ENCODE assay signal across 29 cellular contexts in genomic region chr18:40690062-40690461, GRCh38.
DNase-seq lines count a peak whose midpoint lies in the region; ATAC-seq, FAIRE-seq and TF ChIP-seq lines count a peak whose summit lies in the region.
"Had no signal": no experiment of that assay in that cellular context is flagged by ENCODE, and none has a peak within 500 bp of the region (broad histone marks: within the 10 kb centered on the region; RNA-seq: fewer than 3 reads in every experiment).

No MANE protein-coding gene starts in this region.

- TF ChIP-seq EP300 in SK-N-SH (IDR thresholded peaks at IDR 0.05; ENCODE audit: borderline replicate concordance in 1 of 2, low read depth in 1 of 2, low read length in 1 of 2): no peak

- POLR2A ChIA-PET in SK-N-SH (lab: Yijun Ruan, JAX): no interaction called here

- no peak overlapping the region for H3K4me3 Mint-ChIP-seq in nephron progenitor cell
- H3K4me3 Mint-ChIP-seq: CD14-positive monocyte; CD4-positive, alpha-beta memory T cell; CD4-positive, CD25-positive, alpha-beta regulatory T cell; CD8-positive, alpha-beta memory T cell had no signal

- no peaks in the 10 kb centered on the region for H3F3A ChIP-seq in SK-N-SH (replicated peaks; ENCODE audit: insufficient read depth)

- ATAC-seq in SK-N-SH treated with all-trans-retinoic acid at 6 μM for 48 hours (peak; percentile 77), GM19324 (IDR thresholded peaks at IDR 0.05; ENCODE audit: low FRiP score, unreplicated experiment) (no peak)
- ATAC-seq: GM12878 had no signal

- H3K4me3 ChIP-seq in SK-N-SH (ENCODE audit: low read depth in 2 of 2, low read length in 1 of 2): no peak overlapping the region
- H3K4me3 ChIP-seq in bronchial epithelial cell (ENCODE audit: low read depth, low read length): no peak overlapping the region
- H3K4me3 ChIP-seq in coronary artery: no peak overlapping the region
- H3K4me3 ChIP-seq: BLaER1, GM12878 had no signal

- H3K9ac ChIP-seq in SK-N-SH: no peak overlapping the region
- H3K9ac ChIP-seq: BLaER1 had no signal

- 38% methylated on average over 2 of the region's 2 CpGs for WGBS in SK-N-SH (ENCODE audit: low lambda C conversion rate)

- no peaks in the 10 kb centered on the region for H3K9me2 ChIP-seq in SK-N-SH

- H3K9me3 ChIP-seq in SK-N-SH: no peaks in the 10 kb centered on the region
- H3K9me3 ChIP-seq: BE2C, BLaER1 had no signal

- no peak for TF ChIP-seq RAD21 in SK-N-SH (IDR thresholded peaks at IDR 0.05; ENCODE audit: low read length)

- H3K36me3 Mint-ChIP-seq in nephron progenitor cell (ENCODE audit: low read depth): peaks cover 5% of the 10 kb centered on the region
- H3K36me3 Mint-ChIP-seq: CD14-positive monocyte; CD4-positive, alpha-beta memory T cell; CD4-positive, CD25-positive, alpha-beta regulatory T cell; CD8-positive, alpha-beta memory T cell had no signal

- CTCF ChIA-PET in SK-N-SH (lab: Yijun Ruan, JAX): no interaction called here

- H3K27me3 ChIP-seq in SK-N-SH (ENCODE audit: insufficient read depth) (no peaks in the 10 kb centered on the region), bronchial epithelial cell (ENCODE audit: control insufficient read depth, insufficient read depth, low read length) (no peaks in the 10 kb centered on the region)
- H3K27me3 ChIP-seq: BE2C, BLaER1 had no signal

- H3K4me1 Mint-ChIP-seq in nephron progenitor cell: peaks cover 38% of the 10 kb centered on the region
- H3K4me1 Mint-ChIP-seq: CD14-positive monocyte; CD4-positive, alpha-beta memory T cell; CD4-positive, CD25-positive, alpha-beta regulatory T cell; CD8-positive, alpha-beta memory T cell had no signal

- no peaks in the 10 kb centered on the region for H3K79me2 ChIP-seq in SK-N-SH (ENCODE audit: insufficient read depth)

- FAIRE-seq in bronchial epithelial cell (lab: Jason Lieb, UNC): no peak
- FAIRE-seq: A204.1, GM12878, GM12892, GM18507 had no signal

- DNase-seq in SK-N-SH (no peak), A172 (ENCODE audit: low spot score) (peak; percentile 19), bronchial epithelial cell (ENCODE audit: low read depth) (peak; percentile 10), nephron progenitor cell (no peak), NCI-H146 treated with DMSO at 0.1 percent for 48 hours (lab: John Stamatoyannopoulos, UW; ENCODE audit: unreplicated experiment) (no peak), coronary artery (ENCODE audit: low spot score) (no peak)
- DNase-seq: ACHN; BE2C; C1 segment of cervical spinal cord; CD4-positive, alpha-beta memory T cell; CD4-positive, CD25-positive, alpha-beta regulatory T cell; CD8-positive, alpha-beta memory T cell; COR-L47; DMS 273 treated with DMSO at 0.1 percent for 48 hours; DMS153; DMS53; DMS79; DND-41; EL; GDM1 had no signal

- H3K9me3 Mint-ChIP-seq in nephron progenitor cell: peaks cover 13% of the 10 kb centered on the region

- no peaks in the 10 kb centered on the region for H3K36me3 ChIP-seq in SK-N-SH (replicated peaks in 1 of 2; ENCODE audit: control insufficient read depth in 1 of 2, insufficient read depth in 2 of 2, low read length in 1 of 2)
- H3K36me3 ChIP-seq in bronchial epithelial cell (ENCODE audit: control insufficient read depth, insufficient read depth, low read length): no peaks in the 10 kb centered on the region
- H3K36me3 ChIP-seq: BE2C, BLaER1 had no signal

- TF ChIP-seq CTCF in SK-N-SH (IDR thresholded peaks at IDR 0.05) (no peak), bronchial epithelial cell (IDR thresholded peaks at IDR 0.05; ENCODE audit: insufficient read depth, low read length, severe bottlenecking) (no peak), nephron progenitor cell (IDR thresholded peaks at IDR 0.05) (no peak), coronary artery (IDR thresholded peaks at IDR 0.05) (no peak)

- no peaks in the 10 kb centered on the region for H3K27me3 Mint-ChIP-seq in nephron progenitor cell (ENCODE audit: low read depth, poor library complexity)
- H3K27me3 Mint-ChIP-seq: CD4-positive, alpha-beta memory T cell; CD4-positive, CD25-positive, alpha-beta regulatory T cell; CD8-positive, alpha-beta memory T cell had no signal

- no peak overlapping the region for H2AFZ ChIP-seq in SK-N-SH (ENCODE audit: low read depth)

- H3K27ac ChIP-seq in SK-N-SH (ENCODE audit: low read depth in 2 of 2, low read length in 1 of 2) (no peak overlapping the region), coronary artery (no peak overlapping the region)
- H3K27ac ChIP-seq: 22Rv1, BLaER1 had no signal

- H4K20me1 ChIP-seq in SK-N-SH (ENCODE audit: insufficient read depth): no peaks in the 10 kb centered on the region
- H4K20me1 ChIP-seq: BLaER1 had no signal

- no peak overlapping the region for H3K4me2 ChIP-seq in SK-N-SH
- H3K4me2 ChIP-seq: BLaER1 had no signal

- peaks cover 0 to 4% of the 10 kb centered on the region in 2 experiments; a peak in 1 of 4 replicates for H3K4me1 ChIP-seq in SK-N-SH (ENCODE audit: control insufficient read depth in 1 of 2, insufficient read depth in 2 of 2, low read depth in 1 of 2, low read length in 1 of 2)
- H3K4me1 ChIP-seq: BE2C, BLaER1 had no signal

- H3K27ac Mint-ChIP-seq in nephron progenitor cell: peak overlapping the region; percentile 82
- H3K27ac Mint-ChIP-seq: CD14-positive monocyte; CD4-positive, alpha-beta memory T cell; CD4-positive, CD25-positive, alpha-beta regulatory T cell; CD8-positive, alpha-beta memory T cell had no signal

TF ChIP-seq in SK-N-SH treated with all-trans-retinoic acid at 6 μM for 48 hours, 23 proteins besides CTCF, POLR2A, EP300 and RAD21:
- no peak for TF ChIP-seq RARB (CRISPR knock-in tag; IDR thresholded peaks at IDR 0.05)
- peak; percentile 18; the same call in 1 of the 2 replicates for TF ChIP-seq ZC3H10 (CRISPR knock-in tag; IDR thresholded peaks at IDR 0.05)
- TF ChIP-seq ZNF8 (CRISPR knock-in tag; IDR thresholded peaks at IDR 0.05): no peak
- peak; percentile 81 for TF ChIP-seq ISL1 (CRISPR knock-in tag; IDR thresholded peaks at IDR 0.05)
- no peak for TF ChIP-seq CREB5 (CRISPR knock-in tag; IDR thresholded peaks at IDR 0.05; ENCODE audit: low read depth)
- TF ChIP-seq CSRNP3 (CRISPR knock-in tag; IDR thresholded peaks at IDR 0.05): no peak
- TF ChIP-seq ZFP30 (CRISPR knock-in tag; IDR thresholded peaks at IDR 0.05): no peak
- TF ChIP-seq ESRRG (CRISPR knock-in tag; IDR thresholded peaks at IDR 0.05): no peak
- TF ChIP-seq ZFP3 (CRISPR knock-in tag; IDR thresholded peaks at IDR 0.05): no peak

TF ChIP-seq in SK-N-SH, 30 proteins besides CTCF, POLR2A, EP300 and RAD21:
- TF ChIP-seq RCOR1 (IDR thresholded peaks at IDR 0.05; ENCODE audit: low read length) (no peak), POLR2AphosphoS5 (IDR thresholded peaks at IDR 0.05; ENCODE audit: low read depth, low read length) (no peak), NFIC (IDR thresholded peaks at IDR 0.05; ENCODE audit: borderline replicate concordance) (no peak), REST (IDR thresholded peaks at IDR 0.05; ENCODE audit: low read depth, low read length) (no peak), SIN3A (IDR thresholded peaks at IDR 0.05; ENCODE audit: borderline replicate concordance, low read depth, low read length) (no peak), USF1 (IDR thresholded peaks at IDR 0.05; ENCODE audit: borderline replicate concordance, low read depth) (no peak), MXI1 (IDR thresholded peaks at IDR 0.05; ENCODE audit: low read depth, low read length) (no peak)

Comparison
In these comparisons a context has a peak if more than half of its experiments do, and no peak if none do; other contexts are left out.
1. DNase-seq: peak in A172 (single experiment) and bronchial epithelial cell (single experiment); none in SK-N-SH (single experiment), nephron progenitor cell (single experiment), NCI-H146 treated with DMSO at 0.1 percent for 48 hours (single experiment) and coronary artery (single experiment).